Comparison of ENCODE assay signal across 12 cellular contexts in the genomic region with DNA sequence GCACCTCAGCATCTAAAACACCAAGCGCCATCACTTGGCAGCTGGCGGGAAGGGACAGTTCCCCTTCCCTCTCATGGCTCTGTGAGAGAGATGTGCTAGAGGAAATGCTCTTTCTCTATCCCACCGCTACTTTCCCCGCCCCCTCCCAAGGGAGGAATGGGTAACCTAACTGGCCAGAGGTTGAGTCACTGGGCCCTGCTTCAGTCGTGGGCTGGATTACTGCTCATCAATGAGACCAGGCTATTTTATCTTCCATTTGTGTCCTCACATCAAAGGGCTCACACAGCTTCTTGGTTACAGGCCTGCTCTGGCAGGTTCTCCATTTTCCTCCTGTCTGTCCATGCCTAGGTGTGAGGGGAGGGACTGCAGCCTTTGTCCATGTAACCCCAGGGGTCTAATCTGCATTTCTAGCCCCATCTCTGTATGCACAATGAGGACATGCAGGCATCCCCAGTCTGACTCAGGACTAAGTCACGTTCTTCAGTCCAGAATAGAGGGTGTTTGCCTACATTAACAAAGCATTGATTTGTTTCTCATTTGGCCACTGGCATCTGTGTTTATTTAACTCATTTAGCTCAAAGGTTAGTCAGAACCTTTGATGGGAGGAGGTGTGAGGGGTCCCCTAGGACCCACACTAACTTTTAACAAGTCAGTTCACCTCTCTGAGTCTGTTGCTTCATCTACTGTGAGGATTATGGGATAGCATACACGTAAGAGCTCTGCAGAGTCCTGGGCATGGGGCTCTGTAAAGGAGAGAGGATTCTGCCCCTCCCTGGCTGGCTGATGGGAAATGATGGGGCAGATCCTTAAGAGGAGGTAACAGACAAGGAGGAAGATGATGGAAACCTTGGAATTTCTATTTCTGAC.
A peak's percentile ranks its signal among the peaks of the same experiment; 100 is the strongest.
DNase-seq lines count a peak whose midpoint lies in the region; ATAC-seq, FAIRE-seq and TF ChIP-seq lines count a peak whose summit lies in the region.
"Had no signal": no experiment of that assay in that cellular context is flagged by ENCODE, and none has a peak within 500 bp of the region (broad histone marks: within the 10 kb centered on the region; RNA-seq: fewer than 3 reads in every experiment).

No MANE protein-coding gene starts in this region.

- FAIRE-seq in H54 (lab: Jason Lieb, UNC): no peak

- no peak for TF ChIP-seq CTCF in fibroblast of pulmonary artery (IDR thresholded peaks at IDR 0.05; ENCODE audit: low read length, missing control alignments)
- TF ChIP-seq CTCF in psoas muscle (IDR thresholded peaks at IDR 0.05): no peak

- no peaks in the 10 kb centered on the region for H3K4me1 ChIP-seq in psoas muscle
- H3K4me1 ChIP-seq: gastroesophageal sphincter had no signal

- 71 to 77% (median 72%) methylated on average over 7 of the region's 7 CpGs for WGBS in psoas muscle, 3 donors

- DNase-seq in H54 (ENCODE audit: insufficient read length, low spot score) (peak; percentile 45), RPMI7951 (ENCODE audit: low read depth) (peak; percentile 63), fibroblast of pulmonary artery (ENCODE audit: low read depth) (peak; percentile 50), psoas muscle (peak; percentile 56 to 57), cerebellar nuclear complex (lab: John Stamatoyannopoulos, UW) (no peak)
- DNase-seq in stimulated activated CD4-positive, alpha-beta T cell treated with anti-CD3 and anti-CD28 coated beads, Interleukin-2, amount 100 ng/mL, for 24 hours: no peak
- DNase-seq: activated CD4-positive, CD25-positive, alpha-beta regulatory T cell treated with anti-CD3 and anti-CD28 coated beads, Interleukin-2, amount 50 U/mL, for 72 hours; activated naive CD8-positive, alpha-beta T cell treated with anti-CD3 and anti-CD28 coated beads, Interleukin-2, amount 50 U/mL, for 24 hours; naive thymus-derived CD8-positive, alpha-beta T cell had no signal

- ATAC-seq in psoas muscle: peak in 1 of 4 donors; percentile 16
- ATAC-seq in HG03442 (IDR thresholded peaks at IDR 0.05; ENCODE audit: unreplicated experiment): no peak
- no peak for ATAC-seq in GM21737 (IDR thresholded peaks at IDR 0.05; ENCODE audit: unreplicated experiment)
- ATAC-seq: activated naive CD8-positive, alpha-beta T cell treated with anti-CD3 and anti-CD28 coated beads, Interleukin-2, amount 50 U/mL, for 24 hours; gastroesophageal sphincter; naive thymus-derived CD8-positive, alpha-beta T cell had no signal

- H3K27me3 ChIP-seq in psoas muscle (ENCODE audit: insufficient read depth in 3 of 3, low read length in 2 of 3): no peaks in the 10 kb centered on the region
- H3K27me3 ChIP-seq: gastroesophageal sphincter had no signal

- no peak overlapping the region for H3K27ac ChIP-seq in psoas muscle
- H3K27ac ChIP-seq: gastroesophageal sphincter had no signal

- peaks cover 0 to 75% of the 10 kb centered on the region in 2 donors for H3K36me3 ChIP-seq in psoas muscle (ENCODE audit: insufficient read depth in 1 of 2, low read depth in 1 of 2)

- TF ChIP-seq POLR2A in H54 (IDR thresholded peaks at IDR 0.05; ENCODE audit: low read depth, low read length): no peak

- H3K4me3 ChIP-seq in fibroblast of pulmonary artery (replicated peaks; ENCODE audit: low read depth, low read length): no peak overlapping the region
- no peak overlapping the region for H3K4me3 ChIP-seq in psoas muscle
- H3K4me3 ChIP-seq: gastroesophageal sphincter had no signal

- intact Hi-C loops in psoas muscle (cut with DNase I): no loop called here

- H3K9me3 ChIP-seq in psoas muscle: no peaks in the 10 kb centered on the region
- H3K9me3 ChIP-seq: gastroesophageal sphincter had no signal

Comparison
In these comparisons a context has a peak if more than half of its experiments do, and no peak if none do; other contexts are left out.
1. DNase-seq: peak in H54 (single experiment), RPMI7951 (single experiment), fibroblast of pulmonary artery (single experiment) and psoas muscle (2 of 2); none in stimulated activated CD4-positive, alpha-beta T cell treated with anti-CD3 and anti-CD28 coated beads, Interleukin-2, amount 100 ng/mL, for 24 hours (0 of 2) and cerebellar nuclear complex (0 of 2).